1 cellular context compared by ENCODE assay signal in the genomic region with DNA sequence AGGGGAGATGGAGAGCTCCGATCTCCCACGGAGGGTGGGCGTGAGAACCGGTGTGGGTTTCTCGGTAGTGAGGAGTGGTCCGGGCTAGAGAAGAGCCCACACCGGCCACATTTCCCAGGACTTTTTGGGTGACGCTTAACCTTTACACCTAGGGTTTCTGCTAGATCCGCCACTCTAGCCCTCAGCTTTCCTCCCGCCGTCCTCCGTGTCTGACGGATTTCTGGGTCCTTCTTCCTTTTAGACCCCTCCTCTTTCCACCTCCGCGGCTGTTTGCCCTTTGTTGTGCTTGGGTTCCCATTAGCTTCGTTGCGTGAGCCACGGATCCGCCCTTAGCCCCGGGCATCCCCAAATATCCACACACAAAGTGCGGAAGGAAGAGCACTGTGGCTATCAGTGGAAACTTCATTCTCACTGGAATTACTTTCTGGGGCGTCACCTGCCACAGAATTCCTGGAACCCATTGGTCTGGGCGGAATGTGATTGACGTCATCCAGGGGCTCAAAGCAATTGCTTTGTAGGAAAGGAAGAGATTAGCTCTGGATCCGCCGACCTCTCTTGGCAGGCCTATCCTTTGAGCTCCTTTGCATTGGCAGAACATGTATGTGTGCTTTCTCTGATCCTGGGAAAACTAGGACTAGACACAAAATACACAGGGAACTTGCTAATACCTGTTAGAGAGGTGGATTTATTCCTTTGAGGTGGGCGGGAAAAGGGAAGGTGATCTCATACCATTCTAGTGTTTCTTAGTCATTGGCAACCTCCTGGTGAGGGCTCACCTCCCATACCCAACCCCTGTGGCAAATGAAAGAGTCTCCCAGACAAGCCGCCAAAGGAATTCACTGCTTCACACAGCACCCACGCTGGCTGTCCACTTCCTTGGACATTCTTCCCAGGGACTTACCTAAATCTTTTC.
TF ChIP-seq lines count a peak whose summit lies in the region.

No MANE protein-coding gene starts in this region.

TF ChIP-seq in K562, 482 proteins besides CTCF, POLR2A, EP300 and RAD21 (continued from another document):
- TF ChIP-seq, protein P1, sequence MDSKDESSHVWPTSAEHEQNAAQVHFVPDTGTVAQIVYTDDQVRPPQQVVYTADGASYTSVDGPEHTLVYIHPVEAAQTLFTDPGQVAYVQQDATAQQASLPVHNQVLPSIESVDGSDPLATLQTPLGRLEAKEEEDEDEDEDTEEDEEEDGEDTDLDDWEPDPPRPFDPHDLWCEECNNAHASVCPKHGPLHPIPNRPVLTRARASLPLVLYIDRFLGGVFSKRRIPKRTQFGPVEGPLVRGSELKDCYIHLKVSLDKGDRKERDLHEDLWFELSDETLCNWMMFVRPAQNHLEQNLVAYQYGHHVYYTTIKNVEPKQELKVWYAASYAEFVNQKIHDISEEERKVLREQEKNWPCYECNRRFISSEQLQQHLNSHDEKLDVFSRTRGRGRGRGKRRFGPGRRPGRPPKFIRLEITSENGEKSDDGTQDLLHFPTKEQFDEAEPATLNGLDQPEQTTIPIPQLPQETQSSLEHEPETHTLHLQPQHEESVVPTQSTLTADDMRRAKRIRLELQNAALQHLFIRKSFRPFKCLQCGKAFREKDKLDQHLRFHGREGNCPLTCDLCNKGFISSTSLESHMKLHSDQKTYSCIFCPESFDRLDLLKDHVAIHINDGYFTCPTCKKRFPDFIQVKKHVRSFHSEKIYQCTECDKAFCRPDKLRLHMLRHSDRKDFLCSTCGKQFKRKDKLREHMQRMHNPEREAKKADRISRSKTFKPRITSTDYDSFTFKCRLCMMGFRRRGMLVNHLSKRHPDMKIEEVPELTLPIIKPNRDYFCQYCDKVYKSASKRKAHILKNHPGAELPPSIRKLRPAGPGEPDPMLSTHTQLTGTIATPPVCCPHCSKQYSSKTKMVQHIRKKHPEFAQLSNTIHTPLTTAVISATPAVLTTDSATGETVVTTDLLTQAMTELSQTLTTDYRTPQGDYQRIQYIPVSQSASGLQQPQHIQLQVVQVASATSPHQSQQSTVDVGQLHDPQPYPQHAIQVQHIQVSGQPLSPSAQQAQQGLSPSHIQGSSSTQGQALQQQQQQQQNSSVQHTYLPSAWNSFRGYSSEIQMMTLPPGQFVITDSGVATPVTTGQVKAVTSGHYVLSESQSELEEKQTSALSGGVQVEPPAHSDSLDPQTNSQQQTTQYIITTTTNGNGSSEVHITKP (IDR thresholded peaks at IDR 0.05; ENCODE audit: partially characterized antibody): no peak
- TF ChIP-seq ZNF589 (CRISPR knock-in tag; IDR thresholded peaks at IDR 0.05; ENCODE audit: low read depth): no peak
